Comparison of ENCODE assay signal across 19 cellular contexts in genomic region chr6:156881687-156882629, GRCh38.
DNase-seq lines count a peak whose midpoint lies in the region; ATAC-seq lines count a peak whose summit lies in the region.
"Had no signal": no experiment of that assay in that cellular context is flagged by ENCODE, and none has a peak within 500 bp of the region (broad histone marks: within the 10 kb centered on the region; RNA-seq: fewer than 3 reads in every experiment).

No MANE protein-coding gene starts in this region.

- H3K27ac ChIP-seq in BLaER1, result peak overlapping the region; percentile 18; the same call in 1 of the 2 replicates
- H3K27ac ChIP-seq: colonic mucosa, heart left ventricle, vagina had no signal

- H3K4me2 ChIP-seq in BLaER1, result peak overlapping the region; percentile 24; the same call in 1 of the 2 replicates

- H3K36me3 ChIP-seq in BLaER1, result peaks cover 36% of the 10 kb centered on the region
- H3K36me3 ChIP-seq: colonic mucosa, heart left ventricle, vagina had no signal

- H3K27me3 Mint-ChIP-seq in memory B cell, result no peaks in the 10 kb centered on the region
- H3K27me3 Mint-ChIP-seq: CD8-positive, alpha-beta memory T cell had no signal

- H4K20me1 ChIP-seq in BLaER1, result peaks cover 100% of the 10 kb centered on the region

- peaks cover 3% of the 10 kb centered on the region for H3K9me3 ChIP-seq in BLaER1
- H3K9me3 ChIP-seq: colonic mucosa, heart left ventricle, vagina had no signal

- ATAC-seq in memory B cell (ENCODE audit: low read depth) (peak; percentile 28), GM18519 (IDR thresholded peaks at IDR 0.05; ENCODE audit: low FRiP score, unreplicated experiment) (no peak), HG03565 (IDR thresholded peaks at IDR 0.05; ENCODE audit: unreplicated experiment) (no peak)

- no peak overlapping the region for H3K9ac ChIP-seq in BLaER1

- H3K9me3 Mint-ChIP-seq in memory B cell, result no peaks in the 10 kb centered on the region
- H3K9me3 Mint-ChIP-seq: CD8-positive, alpha-beta memory T cell; mesothelial cell of epicardium had no signal

- H3K4me1 Mint-ChIP-seq in memory B cell, result peaks cover 62% of the 10 kb centered on the region

- no peak overlapping the region for H3K4me3 Mint-ChIP-seq in memory B cell
- H3K4me3 Mint-ChIP-seq: mesothelial cell of epicardium had no signal

- no peak overlapping the region for H3K4me3 ChIP-seq in BLaER1
- H3K4me3 ChIP-seq: colonic mucosa, heart left ventricle, vagina had no signal

- peaks cover 50% of the 10 kb centered on the region for H3K4me1 ChIP-seq in BLaER1

- H3K36me3 Mint-ChIP-seq in memory B cell, result peaks cover 9% of the 10 kb centered on the region
- H3K36me3 Mint-ChIP-seq: mesothelial cell of epicardium had no signal

- H3K27ac Mint-ChIP-seq in memory B cell, result peak overlapping the region; percentile 79

- DNase-seq in GM03348 (ENCODE audit: low spot score) (peak; percentile 16), RPMI7951 (ENCODE audit: low read depth) (peak; percentile 9), memory B cell (ENCODE audit: low spot score in 2 of 2) (no peak), SW 1271 (lab: John Stamatoyannopoulos, UW) (no peak)
- DNase-seq: activated T-cell treated with anti-CD3 and anti-CD28 coated beads, Interleukin-2, amount 50 U/mL, for 48 hours; amniotic stem cell; CD8-positive, alpha-beta memory T cell; colonic mucosa; erythroblast; kidney; NCI-H1092; small intestine; stimulated activated naive CD4-positive, alpha-beta T cell treated with Interleukin-2 at 50 U/mL for 16 hours had no signal

- no peaks in the 10 kb centered on the region for H3K27me3 ChIP-seq in BLaER1
- H3K27me3 ChIP-seq: colonic mucosa, heart left ventricle, vagina had no signal

Comparison
In these comparisons a context has a peak if more than half of its experiments do, and no peak if none do; other contexts are left out.
1. DNase-seq: peak in GM03348 (single experiment) and RPMI7951 (single experiment); none in memory B cell (0 of 2) and SW 1271 (0 of 2).